ENCODE assay signal across 1 cellular context in the genomic region with DNA sequence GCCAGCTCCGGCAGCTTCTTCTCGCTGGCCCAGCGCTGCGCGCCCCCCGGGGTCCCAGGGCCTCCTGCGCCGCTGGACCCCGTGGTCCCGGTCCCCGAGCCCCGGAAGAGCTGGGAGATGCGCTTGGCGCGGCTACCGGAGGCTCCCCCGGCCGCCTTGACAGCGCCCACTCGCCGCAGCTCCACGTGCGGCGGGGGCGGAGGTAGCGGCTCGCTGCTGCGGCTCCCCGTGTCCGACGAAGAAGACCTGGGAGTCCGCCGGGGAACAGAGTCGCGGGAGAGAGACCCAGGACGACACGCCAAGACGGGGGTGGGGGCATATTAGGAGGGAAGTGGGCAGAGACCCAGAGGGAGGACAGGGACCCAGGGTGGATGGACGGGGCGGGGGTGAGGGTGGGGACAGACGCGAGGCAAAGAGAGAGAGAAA.
TF ChIP-seq lines count a peak whose summit lies in the region.

No MANE protein-coding gene starts in this region.

TF ChIP-seq in K562, 482 proteins besides CTCF, POLR2A, EP300 and RAD21 (continued from another document):
- TF ChIP-seq, protein P1, sequence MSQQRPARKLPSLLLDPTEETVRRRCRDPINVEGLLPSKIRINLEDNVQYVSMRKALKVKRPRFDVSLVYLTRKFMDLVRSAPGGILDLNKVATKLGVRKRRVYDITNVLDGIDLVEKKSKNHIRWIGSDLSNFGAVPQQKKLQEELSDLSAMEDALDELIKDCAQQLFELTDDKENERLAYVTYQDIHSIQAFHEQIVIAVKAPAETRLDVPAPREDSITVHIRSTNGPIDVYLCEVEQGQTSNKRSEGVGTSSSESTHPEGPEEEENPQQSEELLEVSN (IDR thresholded peaks at IDR 0.05; ENCODE audit: borderline replicate concordance in 1 of 2, extremely low read depth in 1 of 2, insufficient read depth in 1 of 2, insufficient read length in 1 of 2, low read depth in 1 of 2, low read length in 1 of 2, poor library complexity in 1 of 2, severe bottlenecking in 1 of 2) = peak in 1 of 2 experiments; percentile 58
- 0 out of 2 replicates have a peak, but pooled peaks have one; percentile 0 for TF ChIP-seq ZNF589 (CRISPR knock-in tag; IDR thresholded peaks at IDR 0.05; ENCODE audit: low read depth)
- TF ChIP-seq MAX (CRISPR knock-in tag; IDR thresholded peaks at IDR 0.05) = peak; percentile 37
- TF ChIP-seq, protein P2, sequence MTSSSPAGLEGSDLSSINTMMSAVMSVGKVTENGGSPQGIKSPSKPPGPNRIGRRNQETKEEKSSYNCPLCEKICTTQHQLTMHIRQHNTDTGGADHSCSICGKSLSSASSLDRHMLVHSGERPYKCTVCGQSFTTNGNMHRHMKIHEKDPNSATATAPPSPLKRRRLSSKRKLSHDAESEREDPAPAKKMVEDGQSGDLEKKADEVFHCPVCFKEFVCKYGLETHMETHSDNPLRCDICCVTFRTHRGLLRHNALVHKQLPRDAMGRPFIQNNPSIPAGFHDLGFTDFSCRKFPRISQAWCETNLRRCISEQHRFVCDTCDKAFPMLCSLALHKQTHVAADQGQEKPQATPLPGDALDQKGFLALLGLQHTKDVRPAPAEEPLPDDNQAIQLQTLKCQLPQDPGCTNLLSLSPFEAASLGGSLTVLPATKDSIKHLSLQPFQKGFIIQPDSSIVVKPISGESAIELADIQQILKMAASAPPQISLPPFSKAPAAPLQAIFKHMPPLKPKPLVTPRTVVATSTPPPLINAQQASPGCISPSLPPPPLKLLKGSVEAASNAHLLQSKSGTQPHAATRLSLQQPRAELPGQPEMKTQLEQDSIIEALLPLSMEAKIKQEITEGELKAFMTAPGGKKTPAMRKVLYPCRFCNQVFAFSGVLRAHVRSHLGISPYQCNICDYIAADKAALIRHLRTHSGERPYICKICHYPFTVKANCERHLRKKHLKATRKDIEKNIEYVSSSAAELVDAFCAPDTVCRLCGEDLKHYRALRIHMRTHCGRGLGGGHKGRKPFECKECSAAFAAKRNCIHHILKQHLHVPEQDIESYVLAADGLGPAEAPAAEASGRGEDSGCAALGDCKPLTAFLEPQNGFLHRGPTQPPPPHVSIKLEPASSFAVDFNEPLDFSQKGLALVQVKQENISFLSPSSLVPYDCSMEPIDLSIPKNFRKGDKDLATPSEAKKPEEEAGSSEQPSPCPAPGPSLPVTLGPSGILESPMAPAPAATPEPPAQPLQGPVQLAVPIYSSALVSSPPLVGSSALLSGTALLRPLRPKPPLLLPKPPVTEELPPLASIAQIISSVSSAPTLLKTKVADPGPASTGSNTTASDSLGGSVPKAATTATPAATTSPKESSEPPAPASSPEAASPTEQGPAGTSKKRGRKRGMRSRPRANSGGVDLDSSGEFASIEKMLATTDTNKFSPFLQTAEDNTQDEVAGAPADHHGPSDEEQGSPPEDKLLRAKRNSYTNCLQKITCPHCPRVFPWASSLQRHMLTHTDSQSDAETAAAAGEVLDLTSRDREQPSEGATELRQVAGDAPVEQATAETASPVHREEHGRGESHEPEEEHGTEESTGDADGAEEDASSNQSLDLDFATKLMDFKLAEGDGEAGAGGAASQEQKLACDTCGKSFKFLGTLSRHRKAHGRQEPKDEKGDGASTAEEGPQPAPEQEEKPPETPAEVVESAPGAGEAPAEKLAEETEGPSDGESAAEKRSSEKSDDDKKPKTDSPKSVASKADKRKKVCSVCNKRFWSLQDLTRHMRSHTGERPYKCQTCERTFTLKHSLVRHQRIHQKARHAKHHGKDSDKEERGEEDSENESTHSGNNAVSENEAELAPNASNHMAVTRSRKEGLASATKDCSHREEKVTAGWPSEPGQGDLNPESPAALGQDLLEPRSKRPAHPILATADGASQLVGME (CRISPR knock-in tag; IDR thresholded peaks at IDR 0.05) = 0 out of 2 replicates have a peak, but pooled peaks have one; percentile 4
- TF ChIP-seq MYC (IDR thresholded peaks at IDR 0.05; ENCODE audit: low read depth, low read length) = 0 out of 2 replicates have a peak, but pooled peaks have one; percentile 6
- no peak for TF ChIP-seq MYC (CRISPR knock-in tag; IDR thresholded peaks at IDR 0.05; ENCODE audit: borderline replicate concordance, low read depth)
- no peak for TF ChIP-seq STAT5B (CRISPR knock-in tag; IDR thresholded peaks at IDR 0.05)
TF ChIP-seq in K562: peak in this region for 28.
